8 cellular contexts compared by ENCODE assay signal in genomic region chr19:345320-345879, GRCh38. TPM values are rescaled to one million over a fixed set of nuclear protein-coding genes. Genes with fewer than 3 reads are reported as not detected.
DNase-seq lines count a peak whose midpoint lies in the region; ATAC-seq and TF ChIP-seq lines count a peak whose summit lies in the region.

No MANE protein-coding gene starts in this region.

- peak overlapping the region; percentile 75 to 91 (median 84) for H3K4me3 Mint-ChIP-seq in naive thymus-derived CD8-positive, alpha-beta T cell

- no peak for ATAC-seq in naive thymus-derived CD8-positive, alpha-beta T cell
- no peak for ATAC-seq in HG03139 (IDR thresholded peaks at IDR 0.05; ENCODE audit: unreplicated experiment)
- no peak for ATAC-seq in GM18858 (IDR thresholded peaks at IDR 0.05; ENCODE audit: unreplicated experiment)

- H3K27me3 ChIP-seq in Karpas-422 (ENCODE audit: low read length) (no peaks in the 10 kb centered on the region), colonic mucosa (no peaks in the 10 kb centered on the region)

- POLR2A ChIA-PET in naive thymus-derived CD8-positive, alpha-beta T cell (lab: Charles Lee) = no interaction called here

- H3K36me3 ChIP-seq in Karpas-422 (ENCODE audit: insufficient read depth, low read length) = peaks cover 16% of the 10 kb centered on the region; the same call in 1 of the 2 replicates
- H3K36me3 ChIP-seq in colonic mucosa = no peaks in the 10 kb centered on the region

- H3K27ac ChIP-seq in C4-2B = peak overlapping the region; percentile 75
- H3K27ac ChIP-seq in Karpas-422 (ENCODE audit: low read length) = no peak overlapping the region
- no peak overlapping the region for H3K27ac ChIP-seq in colonic mucosa

- peak overlapping the region; percentile 57; the same call in 1 of the 2 replicates for H3K4me3 ChIP-seq in Karpas-422 (ENCODE audit: low read length)
- H3K4me3 ChIP-seq in colonic mucosa = peak overlapping the region; percentile 82

- H3K9me3 ChIP-seq in Karpas-422 (ENCODE audit: low read length) = no peaks in the 10 kb centered on the region
- no peaks in the 10 kb centered on the region for H3K9me3 ChIP-seq in colonic mucosa

- peaks cover 0 to 6% (median 2%) of the 10 kb centered on the region in 5 donors for H3K27me3 Mint-ChIP-seq in naive thymus-derived CD8-positive, alpha-beta T cell

- H3K9me2 ChIP-seq in Karpas-422 (replicated peaks; ENCODE audit: insufficient read depth, low read length) = no peaks in the 10 kb centered on the region

- H4K20me1 ChIP-seq in Karpas-422 (ENCODE audit: insufficient read depth, low read depth, low read length) = peaks cover 7% of the 10 kb centered on the region; the same call in 1 of the 2 replicates

- H2AFZ ChIP-seq in Karpas-422 (ENCODE audit: low read length) = peak overlapping the region; percentile 98; the same call in 1 of the 2 replicates

- H3K4me1 ChIP-seq in Karpas-422 (ENCODE audit: low read length) = peaks cover 21% of the 10 kb centered on the region
- peaks cover 16% of the 10 kb centered on the region for H3K4me1 ChIP-seq in colonic mucosa

- peak overlapping the region; percentile 59 for H3K4me2 ChIP-seq in Karpas-422 (ENCODE audit: low read depth, low read length, poor library complexity, severe bottlenecking)

- H3K4me1 Mint-ChIP-seq in naive thymus-derived CD8-positive, alpha-beta T cell = peaks cover 25 to 47% (median 43%) of the 10 kb centered on the region in 4 donors

- peak overlapping the region in 8 of 10 donors; percentile 11 to 85 (median 58) for H3K27ac Mint-ChIP-seq in naive thymus-derived CD8-positive, alpha-beta T cell

- H3K79me2 ChIP-seq in Karpas-422 (ENCODE audit: low read length) = peaks cover 38% of the 10 kb centered on the region

- DNase-seq in Karpas-422 (peak; percentile 26), colonic mucosa (no peak), AG08395 (ENCODE audit: low spot score) (no peak)
- DNase-seq in naive thymus-derived CD8-positive, alpha-beta T cell = no peak
- no peak for DNase-seq in stimulated activated CD4-positive, alpha-beta T cell treated with anti-CD3 and anti-CD28 coated beads, Interleukin-4, amount 100 ng/mL, for 1 hour

- H3K36me3 Mint-ChIP-seq in naive thymus-derived CD8-positive, alpha-beta T cell = peaks cover 0 to 8% (median 1%) of the 10 kb centered on the region in 3 donors

- H3K9ac ChIP-seq in Karpas-422 (ENCODE audit: low read length) (peak overlapping the region; percentile 64), colonic mucosa (ENCODE audit: low read depth in 2 of 2, low read length in 2 of 2) (no peak overlapping the region)

- no peak for TF ChIP-seq CTCF in C4-2B (conservative IDR thresholded peaks at IDR 0.05)
- no peak for TF ChIP-seq CTCF in colonic mucosa (IDR thresholded peaks at IDR 0.05)

- intact Hi-C loops in colonic mucosa (cut with DNase I) = no loop called here

- no peaks in the 10 kb centered on the region for H3K9me3 Mint-ChIP-seq in naive thymus-derived CD8-positive, alpha-beta T cell

RNA-seq across cellular contexts. Expression of gene MIER2, which starts 0.8 kb away (rescaled TPM):
- total RNA-seq in Karpas-422 (2014; rRNA removed; shearing (Covaris generic); ENCODE audit: low replicate concordance) = 7.9 and 15.3 TPM in 2 replicates
- 10 to 100 TPM; 17.3 to 19.1 TPM for total RNA-seq in colonic mucosa
- 10 to 100 TPM; 16.8 to 20.3 TPM for total RNA-seq in naive thymus-derived CD8-positive, alpha-beta T cell
- 1 to 10 TPM; 2.1 to 3.1 (median 2.4) TPM for polyA plus RNA-seq in naive thymus-derived CD8-positive, alpha-beta T cell

RNA-seq across cellular contexts. Expression of gene PLPP2, which starts 54.2 kb away (rescaled TPM):
- total RNA-seq in Karpas-422 (2014; rRNA removed; shearing (Covaris generic); ENCODE audit: low replicate concordance) = 0.04 and 0.26 TPM in 2 replicates
- total RNA-seq in colonic mucosa = 10 to 100 TPM; 83.4 to 88.6 TPM
- total RNA-seq in naive thymus-derived CD8-positive, alpha-beta T cell = not detected
- under 1 TPM in 1 of 3 donors, not detected in 2; 0.69 TPM for polyA plus RNA-seq in naive thymus-derived CD8-positive, alpha-beta T cell

Comparison
In these comparisons a context has a peak if more than half of its experiments do, and no peak if none do; other contexts are left out.
1. RNA of gene PLPP2, which starts 54.2 kb away (total RNA-seq): 83.4 to 88.6 TPM in colonic mucosa; 0.04 to 0.26 TPM in Karpas-422 and not detected in naive thymus-derived CD8-positive, alpha-beta T cell; every median in the first group is over 10 times any median in the second.